Comparison of ENCODE assay signal across 16 cellular contexts in the genomic region with DNA sequence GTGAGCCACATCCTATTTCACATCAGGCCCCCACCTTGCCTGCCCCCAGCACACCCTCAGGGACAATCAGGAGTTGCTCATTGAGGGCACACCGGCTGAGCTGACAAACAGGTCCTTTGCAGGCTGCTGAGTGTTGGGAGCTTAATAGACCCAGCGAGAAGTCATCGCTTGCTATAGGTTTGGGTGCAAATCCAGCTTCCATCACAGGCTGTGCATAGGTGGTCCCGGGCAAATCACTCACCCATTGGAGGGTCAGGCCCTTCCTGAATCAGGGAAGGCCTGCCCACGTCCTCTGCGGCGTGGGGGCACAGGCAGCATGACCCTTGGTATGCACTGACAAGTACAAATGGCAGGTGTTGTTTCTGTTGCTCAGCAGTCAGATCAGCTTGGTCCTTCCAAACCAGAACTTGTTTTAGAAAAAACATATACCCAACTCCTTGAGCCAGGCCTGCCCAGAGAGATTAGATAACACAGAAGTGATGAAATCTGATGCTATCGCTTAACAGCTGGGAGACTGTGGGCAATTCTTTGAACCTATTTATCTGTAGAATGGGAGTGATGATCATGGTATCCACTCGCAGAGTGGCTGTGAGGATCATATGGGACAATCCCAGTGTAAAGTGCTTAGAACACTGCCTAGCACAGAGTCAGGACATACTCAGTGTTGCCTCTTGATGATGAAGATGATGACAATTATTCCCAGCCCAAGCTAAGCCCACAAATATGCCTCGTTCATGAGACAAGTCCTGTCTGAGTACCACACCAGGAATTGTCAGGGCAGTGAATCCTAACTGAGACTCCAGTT. TPM values are rescaled to one million over a fixed set of nuclear protein-coding genes. Genes with fewer than 3 reads are reported as not detected.
DNase-seq lines count a peak whose midpoint lies in the region; ATAC-seq, FAIRE-seq and TF ChIP-seq lines count a peak whose summit lies in the region.
"Had no signal": no experiment of that assay in that cellular context is flagged by ENCODE, and none has a peak within 500 bp of the region (broad histone marks: within the 10 kb centered on the region; RNA-seq: fewer than 3 reads in every experiment).

No MANE protein-coding gene starts in this region.

- H4K20me1 ChIP-seq in MM.1S (ENCODE audit: insufficient read depth, low read length) (no peaks in the 10 kb centered on the region), K562 (replicated peaks; ENCODE audit: control insufficient read depth, insufficient read depth, low read length) (no peaks in the 10 kb centered on the region)

- TF ChIP-seq POLR2A in K562 (conservative IDR thresholded peaks at IDR 0.05) (no peak), GM12892 (IDR thresholded peaks at IDR 0.05; ENCODE audit: low read depth, low read length) (no peak)

- H3K9me3 ChIP-seq in MM.1S (replicated peaks; ENCODE audit: insufficient read depth, low read length), result no peaks in the 10 kb centered on the region
- no peaks in the 10 kb centered on the region for H3K9me3 ChIP-seq in K562 (replicated peaks; ENCODE audit: control insufficient read depth, insufficient read depth, low read depth, low read length)
- H3K9me3 ChIP-seq: lower lobe of right lung, ovary had no signal

- H3K36me3 ChIP-seq in MM.1S (replicated peaks; ENCODE audit: insufficient read depth, low read length), result 0 out of 2 replicates have a peak, but pooled peaks cover under 1% of the 10 kb centered on the region
- H3K36me3 ChIP-seq in K562 (ENCODE audit: control insufficient read depth, insufficient read depth, low read length), result no peaks in the 10 kb centered on the region; the same call in 2 of the 3 replicates
- H3K36me3 ChIP-seq: ovary had no signal

- no peaks in the 10 kb centered on the region for H3K9me1 ChIP-seq in K562 (ENCODE audit: control insufficient read depth, insufficient read depth, low read length)

- H3F3A ChIP-seq in MM.1S (ENCODE audit: insufficient read depth, low read length), result peaks cover 51% of the 10 kb centered on the region

- peak overlapping the region; percentile 80; the same call in 1 of the 2 replicates for H3K27ac ChIP-seq in MM.1S (ENCODE audit: low read length)
- H3K27ac ChIP-seq in K562 (ENCODE audit: extremely low read depth, low read depth, low read length), result no peak overlapping the region
- H3K27ac ChIP-seq: lower lobe of right lung, ovary had no signal

- 25% methylated on average over 9 of the region's 10 CpGs for WGBS in K562 (ENCODE audit: insufficient coverage, low coverage, missing lambda C conversion rate)

- intact Hi-C loops in CD14-positive monocyte (cut with micrococcal nuclease) (no loop called here), K562 (cut with micrococcal nuclease) (no loop called here)

- peak; percentile 15 for DNase-seq in CD14-positive monocyte (ENCODE audit: low spot score)
- no peak for DNase-seq in MM.1S
- no peak for DNase-seq in K562 (ENCODE audit: extremely low read depth in 1 of 4, low spot score in 3 of 4)
- DNase-seq in natural killer cell treated with Interleukin-12 subunit alpha and Interleukin-12 subunit beta and Interleukin-15 and Interleukin-18, amount 100 ng/mL, for 72 hours (ENCODE audit: low spot score), result peak; percentile 58
- DNase-seq in EL, result no peak
- DNase-seq in GM12892 (ENCODE audit: insufficient read length), result no peak
- no peak for DNase-seq in activated naive CD4-positive, alpha-beta T cell (lab: John Stamatoyannopoulos, UW)
- DNase-seq: activated CD4-positive, alpha-beta T cell treated with anti-CD3 and anti-CD28 coated beads, Interleukin-2, amount 10 ng/mL, durations not matched to agents 7 days and 5 days; activated T-cell treated with anti-CD3 and anti-CD28 coated beads, Interleukin-2, amount 50 U/mL, for 4 hours; AML-193; DMS79; lower lobe of right lung; NCI-H524; RPMI8226 had no signal

- H3K9ac ChIP-seq in MM.1S (ENCODE audit: low read length), result no peak overlapping the region
- no peak overlapping the region for H3K9ac ChIP-seq in K562 (ENCODE audit: insufficient read depth in 1 of 2, low read depth in 2 of 2, low read length in 2 of 2)

- peak overlapping the region; percentile 87; the same call in 1 of the 2 replicates for H3K4me2 ChIP-seq in MM.1S (ENCODE audit: low read depth, low read length)
- no peak overlapping the region for H3K4me2 ChIP-seq in K562 (ENCODE audit: insufficient read depth, low read length)

- H3K27ac Mint-ChIP-seq in CD14-positive monocyte, result peak overlapping the region in 1 of 7 donors; percentile 24
- H3K27ac Mint-ChIP-seq in natural killer cell treated with Interleukin-12 subunit alpha and Interleukin-12 subunit beta and Interleukin-15 and Interleukin-18, amount 100 ng/mL, for 72 hours, result peak overlapping the region; percentile 56 to 87
- H3K27ac Mint-ChIP-seq: activated CD4-positive, alpha-beta T cell treated with anti-CD3 and anti-CD28 coated beads, Interleukin-2, amount 10 ng/mL, durations not matched to agents 7 days and 5 days had no signal

- H3K27me3 Mint-ChIP-seq in CD14-positive monocyte (ENCODE audit: low read depth in 3 of 3), result peaks cover 0 to 10% (median 10%) of the 10 kb centered on the region in 3 donors
- H3K27me3 Mint-ChIP-seq in natural killer cell treated with Interleukin-12 subunit alpha and Interleukin-12 subunit beta and Interleukin-15 and Interleukin-18, amount 100 ng/mL, for 72 hours, result no peaks in the 10 kb centered on the region
- H3K27me3 Mint-ChIP-seq: activated CD4-positive, alpha-beta T cell treated with anti-CD3 and anti-CD28 coated beads, Interleukin-2, amount 10 ng/mL, durations not matched to agents 7 days and 5 days had no signal

- no peak overlapping the region for H3K4me3 ChIP-seq in MM.1S (ENCODE audit: low read length)
- H3K4me3 ChIP-seq in K562, result no peak overlapping the region
- H3K4me3 ChIP-seq: lower lobe of right lung, ovary had no signal

- no peak for TF ChIP-seq RAD21 in K562 (CRISPR knock-in tag; conservative IDR thresholded peaks at IDR 0.05 in 1 of 2, IDR thresholded peaks at IDR 0.05 in 1 of 2)

- H3K79me2 ChIP-seq in MM.1S (ENCODE audit: low read length) (peaks cover 50% of the 10 kb centered on the region), K562 (ENCODE audit: control insufficient read depth, insufficient read depth, low read length) (no peaks in the 10 kb centered on the region)

- POLR2A ChIA-PET in K562 (lab: Yijun Ruan, JAX), result interaction anchor here (0.6 to 1.4 kb wide), 4 partner anchors 9 to 789 kb away, joined by 3 to 6 read pairs (median 3); no protein-coding TSS in a partner anchor

- no peak overlapping the region for H3K4me3 Mint-ChIP-seq in CD14-positive monocyte
- no peak overlapping the region for H3K4me3 Mint-ChIP-seq in natural killer cell treated with Interleukin-12 subunit alpha and Interleukin-12 subunit beta and Interleukin-15 and Interleukin-18, amount 100 ng/mL, for 72 hours
- H3K4me3 Mint-ChIP-seq: activated CD4-positive, alpha-beta T cell treated with anti-CD3 and anti-CD28 coated beads, Interleukin-2, amount 10 ng/mL, durations not matched to agents 7 days and 5 days; activated T-cell treated with anti-CD3 and anti-CD28 coated beads, Interleukin-2, amount 50 U/mL, for 4 hours had no signal

- H3K4me1 ChIP-seq in MM.1S (ENCODE audit: low read length) (peaks cover 74% of the 10 kb centered on the region), K562 (replicated peaks in 1 of 2; ENCODE audit: control insufficient read depth in 2 of 2, insufficient read depth in 2 of 2, low read length in 2 of 2) (peaks cover 14 to 20% of the 10 kb centered on the region in 2 experiments)

- in situ Hi-C loops in K562 (cut with MboI), result no loop called here

- no peaks in the 10 kb centered on the region for H3K9me2 ChIP-seq in MM.1S (replicated peaks; ENCODE audit: insufficient read depth, low read length)

- H2AFZ ChIP-seq in MM.1S (ENCODE audit: low read length) (no peak overlapping the region), K562 (ENCODE audit: low read depth, low read length) (no peak overlapping the region)

- FAIRE-seq in K562 (lab: Jason Lieb, UNC), result no peak
- no peak for FAIRE-seq in GM12892 (lab: Jason Lieb, UNC)

- TF ChIP-seq EP300 in K562 (IDR thresholded peaks at IDR 0.05; ENCODE audit: low read length), result no peak

- TF ChIP-seq CTCF in CD14-positive monocyte (IDR thresholded peaks at IDR 0.05), result no peak
- no peak for TF ChIP-seq CTCF in MM.1S (IDR thresholded peaks at IDR 0.05; ENCODE audit: low read length)
- TF ChIP-seq CTCF in K562 (IDR thresholded peaks at IDR 0.05 in 2 of 3, conservative IDR thresholded peaks at IDR 0.05 in 1 of 3; ENCODE audit: insufficient read depth in 2 of 3, low read depth in 1 of 3, low read length in 3 of 3), result no peak

- ATAC-seq in K562 (0 out of 3 replicates have a peak, but pooled peaks have one; percentile 19), GM19452 (IDR thresholded peaks at IDR 0.05; ENCODE audit: unreplicated experiment) (no peak)
- ATAC-seq in natural killer cell treated with Interleukin-12 subunit alpha and Interleukin-12 subunit beta and Interleukin-15 and Interleukin-18, amount 100 ng/mL, for 72 hours, result peak in 1 of 2 donors; percentile 50
- ATAC-seq: activated T-cell treated with anti-CD3 and anti-CD28 coated beads, Interleukin-2, amount 50 U/mL, for 4 hours had no signal

- H3K27me3 ChIP-seq in MM.1S (replicated peaks; ENCODE audit: insufficient read depth, low read length), result no peaks in the 10 kb centered on the region
- no peaks in the 10 kb centered on the region for H3K27me3 ChIP-seq in K562 (ENCODE audit: control insufficient read depth in 2 of 2, insufficient read depth in 2 of 2, low read length in 2 of 2)
- H3K27me3 ChIP-seq: ovary had no signal

- no TSS peak for BruUV-seq in K562 (replicated peaks; lab: Mats Ljungman, UMichigan)

- CTCF ChIA-PET in K562 (lab: Yijun Ruan, JAX; ENCODE audit: low intra/inter-chr PET ratio), result no interaction called here

- H3K36me3 Mint-ChIP-seq in CD14-positive monocyte, result peaks cover 16 to 23% of the 10 kb centered on the region in 2 donors
- H3K36me3 Mint-ChIP-seq in natural killer cell treated with Interleukin-12 subunit alpha and Interleukin-12 subunit beta and Interleukin-15 and Interleukin-18, amount 100 ng/mL, for 72 hours, result peaks cover 13% of the 10 kb centered on the region

- H3K9me3 Mint-ChIP-seq in CD14-positive monocyte, result peaks cover 0 to 6% (median 0%) of the 10 kb centered on the region in 7 donors
- no peaks in the 10 kb centered on the region for H3K9me3 Mint-ChIP-seq in natural killer cell treated with Interleukin-12 subunit alpha and Interleukin-12 subunit beta and Interleukin-15 and Interleukin-18, amount 100 ng/mL, for 72 hours
- H3K9me3 Mint-ChIP-seq: activated CD4-positive, alpha-beta T cell treated with anti-CD3 and anti-CD28 coated beads, Interleukin-2, amount 10 ng/mL, durations not matched to agents 7 days and 5 days; activated T-cell treated with anti-CD3 and anti-CD28 coated beads, Interleukin-2, amount 50 U/mL, for 4 hours had no signal

- H3K4me1 Mint-ChIP-seq in CD14-positive monocyte, result peaks cover 44% of the 10 kb centered on the region
- H3K4me1 Mint-ChIP-seq in natural killer cell treated with Interleukin-12 subunit alpha and Interleukin-12 subunit beta and Interleukin-15 and Interleukin-18, amount 100 ng/mL, for 72 hours (ENCODE audit: low read depth in 2 of 2), result peaks cover 42 to 53% of the 10 kb centered on the region in 2 donors

RNA-seq across cellular contexts. Expression of a gene that starts 34.9 kb away (rescaled TPM):
- polyA plus RNA-seq in CD14-positive monocyte (1 to 10 TPM; 1.4 to 1.5 TPM), K562 (2011; rRNA removed) (1.8 TPM in 2 replicates), K562 (2014; fragmentation: Illumina TruSeq; extraction: Trizol) (1.4 and 1.6 TPM in 2 replicates), K562 (2014; fragmentation: Nextera tagmentation; extraction: Ambion mirVana) (under 1 TPM; 0.13 to 0.23 TPM), K562 (2014; rRNA removed) (1.8 and 2.9 TPM in 2 replicates)
- 2.6 and 6.2 TPM in 2 replicates for total RNA-seq in K562 (2011; cell fraction: chromatin; rRNA removed; ENCODE audit: low replicate concordance)
- total RNA-seq in K562 (2011; cell fraction: nucleolus; rRNA removed), result 3.9 and 7.0 TPM in 2 replicates
- 3.3 and 4.1 TPM in 2 replicates for total RNA-seq in K562 (2011; cell fraction: nucleoplasm; rRNA removed)
- total RNA-seq in K562 (2014; rRNA removed) (2.9 and 3.0 TPM in 2 replicates), K562 (2014; rRNA removed; fragmentation: Illumina TruSeq; extraction: Trizol) (1.1 and 1.3 TPM in 2 replicates), K562 (2015; rRNA removed; fragmentation: Illumina TruSeq; extraction: Trizol) (0.90 and 0.94 TPM in 2 replicates), K562 (2021) (2.1 and 2.5 TPM in 2 replicates)
- 3.3 and 3.7 TPM in 2 replicates for polyA plus RNA-seq in K562 (2011; cell fraction: cytosol; rRNA removed)
- 4.6 and 5.7 TPM in 2 replicates for polyA plus RNA-seq in K562 (2011; cell fraction: nucleus; rRNA removed)
- 1.7 and 4.1 TPM in 2 replicates for polyA plus RNA-seq in K562 (2012)
- polyA minus RNA-seq in K562 (2011; rRNA and poly(A)+ RNA removed), result 3.4 and 3.7 TPM in 2 replicates
- polyA minus RNA-seq in K562 (2011; cell fraction: cytosol; rRNA and poly(A)+ RNA removed), result 2.0 and 4.6 TPM in 2 replicates
- 3.8 and 4.7 TPM in 2 replicates for polyA minus RNA-seq in K562 (2011; cell fraction: nucleus; rRNA and poly(A)+ RNA removed)
- total RNA-seq in natural killer cell treated with Interleukin-12 subunit alpha and Interleukin-12 subunit beta and Interleukin-15 and Interleukin-18, amount 100 ng/mL, for 72 hours, result 10 to 100 TPM; 49.1 to 85.8 TPM
- 13.8 TPM for polyA plus RNA-seq in GM12892 (2012; ENCODE audit: missing spikeins)

Comparison
In these comparisons a context has a peak if more than half of its experiments do, and no peak if none do; other contexts are left out.
1. DNase-seq: peak in CD14-positive monocyte (single experiment) and natural killer cell treated with Interleukin-12 subunit alpha and Interleukin-12 subunit beta and Interleukin-15 and Interleukin-18, amount 100 ng/mL, for 72 hours (single experiment); none in MM.1S (single experiment), K562 (0 of 4), EL (single experiment), GM12892 (single experiment) and activated naive CD4-positive, alpha-beta T cell (0 of 4).
2. RNA of a gene that starts 34.9 kb away (total RNA-seq): 49.1 to 85.8 TPM in natural killer cell treated with Interleukin-12 subunit alpha and Interleukin-12 subunit beta and Interleukin-15 and Interleukin-18, amount 100 ng/mL, for 72 hours; 0.90 to 7.0 TPM in K562; every median in the first group is over 4 times any median in the second.